In the genomic region with DNA sequence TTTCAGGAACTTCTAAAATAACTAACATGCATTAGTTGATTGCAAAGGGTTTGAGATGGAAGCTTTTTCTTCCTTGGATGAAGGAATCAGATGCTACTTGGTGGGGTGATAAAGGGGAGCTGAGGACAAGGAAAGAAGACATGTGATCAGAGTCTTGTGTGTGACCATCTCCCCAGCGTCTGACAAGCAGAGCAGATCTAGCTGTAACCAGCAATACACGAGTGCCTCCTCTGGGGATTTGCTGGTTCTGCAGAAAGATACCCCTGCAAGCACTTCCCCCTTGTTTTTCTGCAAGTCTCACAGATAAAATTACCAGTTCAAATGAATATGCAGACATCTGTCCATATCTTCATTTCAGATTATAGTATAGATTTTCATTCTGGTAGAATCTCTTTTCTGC, we compare ENCODE assay signal across 9 cellular contexts. TPM values are rescaled to one million over a fixed set of nuclear protein-coding genes. Genes with fewer than 3 reads are reported as not detected.
DNase-seq lines count a peak whose midpoint lies in the region; ATAC-seq, FAIRE-seq and TF ChIP-seq lines count a peak whose summit lies in the region.
"Had no signal": no experiment of that assay in that cellular context is flagged by ENCODE, and none has a peak within 500 bp of the region (broad histone marks: within the 10 kb centered on the region; RNA-seq: fewer than 3 reads in every experiment).

No MANE protein-coding gene starts in this region.

- ATAC-seq in HG03457 (IDR thresholded peaks at IDR 0.05; ENCODE audit: unreplicated experiment) (peak; percentile 66), HG03196 (IDR thresholded peaks at IDR 0.05; ENCODE audit: unreplicated experiment) (no peak)

- WGBS in tibial nerve, 2 donors, result 0 to 6% methylated on average over 2 of the region's 2 CpGs

- TF ChIP-seq EP300 in tibial nerve (IDR thresholded peaks at IDR 0.05), result no peak

- no peak overlapping the region for H3K4me3 ChIP-seq in tibial nerve

- H3K9me3 ChIP-seq in tibial nerve, result no peaks in the 10 kb centered on the region

- H3K27me3 ChIP-seq in tibial nerve, result no peaks in the 10 kb centered on the region

- H3K36me3 ChIP-seq in tibial nerve, result no peaks in the 10 kb centered on the region

- DNase-seq in COR-L47 (lab: John Stamatoyannopoulos, UW), result peak; percentile 87
- peak; percentile 91 for DNase-seq in NCI-H748 (lab: John Stamatoyannopoulos, UW; ENCODE audit: unreplicated experiment)
- peak; percentile 26 for DNase-seq in epidermal melanocyte (ENCODE audit: insufficient read length, low spot score)
- no peak for DNase-seq in tibial nerve (ENCODE audit: low spot score in 2 of 2)
- DNase-seq in T-helper 9 cell, result no peak
- no peak for DNase-seq in GM12892 (ENCODE audit: insufficient read length)

- no peak for FAIRE-seq in GM12892 (lab: Jason Lieb, UNC)
- FAIRE-seq: TTC549 had no signal

- peak overlapping the region in 2 of 4 donors; percentile 3 to 25 for H3K27ac ChIP-seq in tibial nerve

- peaks cover 0 to 24% (median 0%) of the 10 kb centered on the region in 4 donors for H3K4me1 ChIP-seq in tibial nerve

- TF ChIP-seq POLR2A in tibial nerve (IDR thresholded peaks at IDR 0.05) (no peak), GM12892 (IDR thresholded peaks at IDR 0.05; ENCODE audit: low read depth, low read length) (no peak)

- TF ChIP-seq CTCF in tibial nerve (IDR thresholded peaks at IDR 0.05), result peak in 4 of 5 experiments; percentile 5 to 50 (median 39)

RNA-seq across cellular contexts. Expression of a gene that starts 2.7 kb away (rescaled TPM):
- total RNA-seq in tibial nerve, result 10 to 100 TPM; 16.5 to 27.2 (median 22.5) TPM
- polyA plus RNA-seq in GM12892 (2012; ENCODE audit: missing spikeins), result not detected

Comparison
In these comparisons a context has a peak if more than half of its experiments do, and no peak if none do; other contexts are left out.
1. DNase-seq: peak in COR-L47 (single experiment), NCI-H748 (single experiment) and epidermal melanocyte (single experiment); none in tibial nerve (0 of 2), T-helper 9 cell (single experiment) and GM12892 (single experiment).